19 cellular contexts compared by ENCODE assay signal in the genomic region with DNA sequence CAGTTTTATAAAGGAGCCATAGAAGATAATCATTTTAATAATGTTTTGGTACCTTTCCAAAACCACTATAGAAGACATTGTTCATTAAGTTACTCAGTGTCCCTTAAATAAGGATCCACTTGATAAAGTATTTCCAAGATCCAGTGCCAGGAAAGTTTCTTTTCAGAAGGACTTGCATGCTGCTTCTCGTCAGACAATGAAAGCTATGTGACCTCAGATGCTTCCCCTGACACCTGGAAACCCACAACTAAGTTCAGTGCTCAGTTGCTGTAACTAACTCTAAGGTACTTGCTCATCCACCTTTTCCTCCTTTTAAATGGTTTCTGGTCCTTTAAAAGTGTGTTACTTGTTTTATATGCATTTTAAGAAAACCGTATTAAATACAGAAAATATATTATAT. TPM values are rescaled to one million over a fixed set of nuclear protein-coding genes. Genes with fewer than 3 reads are reported as not detected.
DNase-seq lines count a peak whose midpoint lies in the region; ATAC-seq, FAIRE-seq and TF ChIP-seq lines count a peak whose summit lies in the region.
"Had no signal": no experiment of that assay in that cellular context is flagged by ENCODE, and none has a peak within 500 bp of the region (broad histone marks: within the 10 kb centered on the region; RNA-seq: fewer than 3 reads in every experiment).

No MANE protein-coding gene starts in this region.

- no peaks in the 10 kb centered on the region for H3K9me3 ChIP-seq in CD8-positive, alpha-beta memory T cell (ENCODE audit: low read length)
- H3K9me3 ChIP-seq: right lobe of liver had no signal

- H3K4me3 ChIP-seq in epithelial cell of proximal tubule (ENCODE audit: low read depth, low read length): no peak overlapping the region
- no peak overlapping the region for H3K4me3 ChIP-seq in CD8-positive, alpha-beta memory T cell (ENCODE audit: low read length)
- H3K4me3 ChIP-seq: PC-9, right lobe of liver had no signal

- H3K4me3 Mint-ChIP-seq in CD8-positive, alpha-beta memory T cell: no peak overlapping the region
- H3K4me3 Mint-ChIP-seq: activated T-cell treated with anti-CD3 and anti-CD28 coated beads, Interleukin-2, amount 50 U/mL, for 4 hours; CD4-positive, CD25-positive, alpha-beta regulatory T cell had no signal

- FAIRE-seq in urothelium cell line (lab: Jason Lieb, UNC): no peak

- H3K4me1 Mint-ChIP-seq in CD8-positive, alpha-beta memory T cell: peaks cover 47 to 71% (median 70%) of the 10 kb centered on the region in 3 donors

- H3K27ac ChIP-seq in CD8-positive, alpha-beta memory T cell (ENCODE audit: low read depth, low read length): no peak overlapping the region
- H3K27ac ChIP-seq: PC-9, right lobe of liver had no signal

- no peak for TF ChIP-seq CTCF in epithelial cell of proximal tubule (conservative IDR thresholded peaks at IDR 0.05; ENCODE audit: low read depth, low read length)

- DNase-seq in Right ventricle myocardium inferior (ENCODE audit: missing footprints): no peak
- no peak for DNase-seq in cardiac septum (ENCODE audit: low spot score)
- peak; percentile 54 for DNase-seq in epithelial cell of proximal tubule (ENCODE audit: low read depth)
- DNase-seq in kidney glomerular epithelial cell (lab: John Stamatoyannopoulos, UW): peak; percentile 43
- DNase-seq in urothelium cell line (ENCODE audit: low spot score): no peak
- no peak for DNase-seq in epidermal melanocyte (ENCODE audit: insufficient read length, low spot score)
- no peak for DNase-seq in NCI-H446 treated with DMSO at 0.1 percent for 48 hours (lab: John Stamatoyannopoulos, UW)
- DNase-seq in CD8-positive, alpha-beta memory T cell: no peak
- DNase-seq: 8988T; activated CD4-positive, alpha-beta T cell treated with anti-CD3 and anti-CD28 coated beads, Interleukin-2, amount 50 U/mL, for 4 hours; activated T-cell treated with anti-CD3 and anti-CD28 coated beads, Interleukin-2, amount 50 U/mL, for 4 hours; CD4-positive, CD25-positive, alpha-beta regulatory T cell; cortex of kidney; NCI-H187 treated with DMSO at 0.1 percent for 48 hours; NCI-H526; right lobe of liver; stimulated activated CD4-positive, alpha-beta T cell treated with anti-CD3 and anti-CD28 coated beads, Interleukin-4, amount 100 ng/mL, for 24 hours; trophoblast cell had no signal

- CTCF ChIA-PET in CD8-positive, alpha-beta memory T cell (lab: Charles Lee): interaction anchor here (1.7 to 2.7 kb wide), 2 partner anchors 23 to 127 kb away, joined by 3 to 12 read pairs; a partner anchor contains a TSS

- H3K27ac Mint-ChIP-seq in CD8-positive, alpha-beta memory T cell: peak overlapping the region in 4 of 8 donors; percentile 1 to 75 (median 42)
- H3K27ac Mint-ChIP-seq: CD4-positive, CD25-positive, alpha-beta regulatory T cell had no signal

- H3K9me3 Mint-ChIP-seq in CD8-positive, alpha-beta memory T cell: no peaks in the 10 kb centered on the region
- H3K9me3 Mint-ChIP-seq: activated T-cell treated with anti-CD3 and anti-CD28 coated beads, Interleukin-2, amount 50 U/mL, for 4 hours; CD4-positive, CD25-positive, alpha-beta regulatory T cell had no signal

- no peaks in the 10 kb centered on the region for H3K27me3 Mint-ChIP-seq in CD8-positive, alpha-beta memory T cell
- H3K27me3 Mint-ChIP-seq: CD4-positive, CD25-positive, alpha-beta regulatory T cell had no signal

- ATAC-seq in Right ventricle myocardium inferior: peak; percentile 56
- ATAC-seq: activated T-cell treated with anti-CD3 and anti-CD28 coated beads, Interleukin-2, amount 50 U/mL, for 4 hours; right lobe of liver had no signal

- intact Hi-C loops in Right ventricle myocardium inferior (cut with DNase I): loop anchor here (5.0 kb wide), 1 partner anchor 590 kb away; no protein-coding TSS in a partner anchor
- intact Hi-C loops in cardiac septum (cut with DNase I): no loop called here

- peaks cover 8% of the 10 kb centered on the region for H3K4me1 ChIP-seq in CD8-positive, alpha-beta memory T cell (ENCODE audit: insufficient read depth, low read length)

- peaks cover 5 to 96% (median 35%) of the 10 kb centered on the region in 3 donors for H3K36me3 Mint-ChIP-seq in CD8-positive, alpha-beta memory T cell

- peaks cover 24% of the 10 kb centered on the region for H3K36me3 ChIP-seq in CD8-positive, alpha-beta memory T cell (ENCODE audit: insufficient read depth, low read length)

- POLR2A ChIA-PET in CD8-positive, alpha-beta memory T cell (lab: Charles Lee): no interaction called here

- H3K27me3 ChIP-seq in CD8-positive, alpha-beta memory T cell (ENCODE audit: insufficient read depth, low read length, poor library complexity, severe bottlenecking): no peaks in the 10 kb centered on the region
- H3K27me3 ChIP-seq: right lobe of liver had no signal

RNA-seq across cellular contexts. Expression of a gene that starts 7.3 kb away (rescaled TPM):
- 195 TPM for total RNA-seq in Right ventricle myocardium inferior
- 155 TPM for total RNA-seq in cardiac septum
- 171 and 309 TPM in 2 replicates for total RNA-seq in epithelial cell of proximal tubule
- total RNA-seq in CD8-positive, alpha-beta memory T cell: 100 to 1,000 TPM; 171 to 175 TPM
- polyA plus RNA-seq in CD8-positive, alpha-beta memory T cell: 144 TPM

Comparison
In these comparisons a context has a peak if more than half of its experiments do, and no peak if none do; other contexts are left out.
1. DNase-seq: peak in epithelial cell of proximal tubule (single experiment) and kidney glomerular epithelial cell (single experiment); none in Right ventricle myocardium inferior (single experiment), cardiac septum (single experiment), urothelium cell line (single experiment), epidermal melanocyte (single experiment), NCI-H446 treated with DMSO at 0.1 percent for 48 hours (single experiment) and CD8-positive, alpha-beta memory T cell (0 of 5).